In the genomic region with DNA sequence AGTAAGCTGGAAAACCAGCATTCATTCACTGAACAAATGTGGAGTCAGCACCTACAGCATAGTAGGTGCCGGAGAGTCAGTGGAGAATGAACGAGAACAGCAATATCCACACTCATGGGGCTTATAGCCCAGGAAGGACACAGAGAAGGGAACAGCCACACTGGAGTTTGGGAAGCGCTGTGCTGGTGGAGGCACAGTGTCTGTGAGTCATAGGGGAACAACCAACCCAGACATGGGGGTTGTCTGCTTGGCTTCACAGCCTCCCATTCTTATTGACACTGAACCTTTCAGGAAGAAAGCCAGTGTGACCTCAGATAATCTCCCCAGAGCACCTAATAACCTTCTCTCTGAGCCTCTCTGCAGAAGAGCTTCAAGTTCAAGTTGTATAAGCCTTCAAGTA, we compare ENCODE assay signal across 15 cellular contexts.
"Had no signal": no experiment of that assay in that cellular context is flagged by ENCODE, and none has a peak within 500 bp of the region (broad histone marks: within the 10 kb centered on the region; RNA-seq: fewer than 3 reads in every experiment).

No MANE protein-coding gene starts in this region.

- H3K27ac ChIP-seq: hepatocyte, lower lobe of right lung, right atrium auricular region, stomach, thoracic aorta had no signal

- H3K4me2 ChIP-seq: hepatocyte had no signal

- DNase-seq: activated CD4-positive, alpha-beta T cell treated with anti-CD3 and anti-CD28 coated beads for 48 hours; activated naive CD4-positive, alpha-beta T cell treated with Interleukin-2 at 50 U/mL for 16 hours; activated naive CD8-positive, alpha-beta T cell treated with anti-CD3 and anti-CD28 coated beads, Interleukin-2, amount 50 U/mL, for 24 hours; central memory CD4-positive, alpha-beta T cell; cortex of kidney; effector CD8-positive, alpha-beta T cell; kidney glomerular epithelial cell; lower lobe of right lung; naive B cell; small intestine; stomach had no signal

- H3K4me1 ChIP-seq: lower lobe of right lung, right atrium auricular region, stomach had no signal

- H3K36me3 ChIP-seq: lower lobe of right lung, right atrium auricular region, stomach, thoracic aorta had no signal

- H3K79me2 ChIP-seq: hepatocyte had no signal

- H2AFZ ChIP-seq: hepatocyte had no signal

- H3K9me3 ChIP-seq: lower lobe of right lung, right atrium auricular region, stomach, thoracic aorta had no signal

- H3K27me3 ChIP-seq: hepatocyte, right atrium auricular region had no signal

- H3K4me3 ChIP-seq: hepatocyte, lower lobe of right lung, right atrium auricular region, stomach, thoracic aorta had no signal

- ATAC-seq: activated naive CD8-positive, alpha-beta T cell treated with anti-CD3 and anti-CD28 coated beads, Interleukin-2, amount 50 U/mL, for 24 hours; lower lobe of right lung; WTC11 had no signal
